ENCODE assay signal across 11 cellular contexts in the genomic region with DNA sequence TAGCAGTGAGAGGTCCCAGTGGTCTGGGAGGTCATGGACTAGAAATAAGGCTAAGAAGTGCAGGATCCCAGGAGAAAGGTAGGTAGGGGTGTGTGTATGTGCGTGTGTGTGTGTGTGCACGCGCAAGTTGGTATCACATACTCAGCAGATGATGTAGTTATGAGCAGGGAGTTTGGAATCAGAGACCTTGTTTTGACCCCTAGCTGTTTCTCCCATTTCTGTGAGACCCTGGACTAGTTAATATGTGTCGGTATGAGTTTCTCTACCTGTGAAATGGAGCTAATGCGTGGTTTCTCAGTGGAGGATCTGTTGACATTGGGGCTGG. TPM values are rescaled to one million over a fixed set of nuclear protein-coding genes. Genes with fewer than 3 reads are reported as not detected.
A peak's percentile ranks its signal among the peaks of the same experiment; 100 is the strongest.
DNase-seq lines count a peak whose midpoint lies in the region; ATAC-seq and TF ChIP-seq lines count a peak whose summit lies in the region.
"Had no signal": no experiment of that assay in that cellular context is flagged by ENCODE, and none has a peak within 500 bp of the region (broad histone marks: within the 10 kb centered on the region; RNA-seq: fewer than 3 reads in every experiment).

No MANE protein-coding gene starts in this region.

- peak overlapping the region; percentile 99 for H3K27ac Mint-ChIP-seq in glutamatergic neuron (ENCODE audit: unreplicated experiment)

- ATAC-seq in GM19324 (IDR thresholded peaks at IDR 0.05; ENCODE audit: low FRiP score, unreplicated experiment) = no peak
- no peak for ATAC-seq in HG03442 (IDR thresholded peaks at IDR 0.05; ENCODE audit: unreplicated experiment)

- peaks cover 12% of the 10 kb centered on the region for H3K27me3 Mint-ChIP-seq in glutamatergic neuron (ENCODE audit: unreplicated experiment)

- no peak for TF ChIP-seq CTCF in glutamatergic neuron (IDR thresholded peaks at IDR 0.05; ENCODE audit: partially characterized antibody, unreplicated experiment)
- TF ChIP-seq CTCF in osteoblast (IDR thresholded peaks at IDR 0.05; ENCODE audit: extremely low read depth, low read depth, low read length) = no peak
- no peak for TF ChIP-seq CTCF in BE2C (IDR thresholded peaks at IDR 0.05; ENCODE audit: low read depth, low read length)

- H3K4me1 ChIP-seq in ACC112 (ENCODE audit: control insufficient read depth, insufficient read depth, low read length, unreplicated experiment) (peaks cover 19% of the 10 kb centered on the region), osteoblast (ENCODE audit: insufficient read depth, low read length) (peaks cover 18% of the 10 kb centered on the region), BE2C (no peaks in the 10 kb centered on the region)

- peaks cover 17% of the 10 kb centered on the region for H3K9me3 Mint-ChIP-seq in glutamatergic neuron (ENCODE audit: unreplicated experiment)

- H3K27me3 ChIP-seq in ACC112 (ENCODE audit: insufficient read depth, low read length) (no peaks in the 10 kb centered on the region), osteoblast (ENCODE audit: insufficient read depth, low read length) (no peaks in the 10 kb centered on the region), BE2C (no peaks in the 10 kb centered on the region)

- H3K79me2 ChIP-seq in ACC112 (ENCODE audit: control insufficient read depth, insufficient read depth, low read length, unreplicated experiment) (no peaks in the 10 kb centered on the region), osteoblast (ENCODE audit: insufficient read depth, low read length) (no peaks in the 10 kb centered on the region)

- no peaks in the 10 kb centered on the region for H3K36me3 Mint-ChIP-seq in glutamatergic neuron (ENCODE audit: unreplicated experiment)

- DNase-seq in amniotic epithelial cell (ENCODE audit: low read depth) = peak; percentile 81
- DNase-seq in glutamatergic neuron = no peak
- peak; percentile 74 for DNase-seq in osteoblast (ENCODE audit: insufficient read length, low spot score, missing footprints)
- DNase-seq in iPS-NIHi11 (ENCODE audit: low spot score) = no peak
- DNase-seq in BE2C = no peak
- DNase-seq: activated CD4-positive, alpha-beta T cell treated with anti-CD3 and anti-CD28 coated beads, Interleukin-2, amount 50 U/mL, for 48 hours; dermis blood vessel endothelial cell; NCI-H1105 treated with DMSO at 0.1 percent for 48 hours had no signal

- peaks cover 46% of the 10 kb centered on the region for H3K4me1 Mint-ChIP-seq in glutamatergic neuron (ENCODE audit: low read depth, unreplicated experiment)

- H3K4me2 ChIP-seq in osteoblast (ENCODE audit: insufficient read depth, low read length) = peak overlapping the region; percentile 90

- no peaks in the 10 kb centered on the region for H4K20me1 ChIP-seq in osteoblast (ENCODE audit: insufficient read depth, low read length)

- H3K4me3 ChIP-seq in ACC112 (ENCODE audit: low read depth, low read length) = peak overlapping the region; percentile 84
- peak overlapping the region; percentile 72 for H3K4me3 ChIP-seq in osteoblast (ENCODE audit: insufficient read depth, low read length)
- no peak overlapping the region for H3K4me3 ChIP-seq in BE2C (ENCODE audit: low read depth, low read length)

- peak overlapping the region; percentile 79 for H3K27ac ChIP-seq in ACC112 (ENCODE audit: low read depth, low read length)
- peak overlapping the region; percentile 3 for H3K27ac ChIP-seq in osteoblast (ENCODE audit: low read depth, low read length)

- H3K4me3 Mint-ChIP-seq in glutamatergic neuron (ENCODE audit: unreplicated experiment) = peak overlapping the region; percentile 94

- H3K36me3 ChIP-seq in ACC112 (ENCODE audit: insufficient read depth, low read length) = no peaks in the 10 kb centered on the region
- H3K36me3 ChIP-seq in osteoblast (ENCODE audit: insufficient read depth, low read length) = no peaks in the 10 kb centered on the region
- H3K36me3 ChIP-seq in BE2C = no peaks in the 10 kb centered on the region

- H2AFZ ChIP-seq in ACC112 (ENCODE audit: low read length, unreplicated experiment) (peak overlapping the region; percentile 52), osteoblast (ENCODE audit: low read length) (peak overlapping the region; percentile 62)

- H3K9me3 ChIP-seq in osteoblast (ENCODE audit: low read depth, low read length) (no peaks in the 10 kb centered on the region), BE2C (no peaks in the 10 kb centered on the region)

RNA-seq across cellular contexts. Expression of a gene that starts 1.3 kb away (rescaled TPM):
- 46.1 TPM for total RNA-seq in glutamatergic neuron (ENCODE audit: unreplicated experiment)
- 31.5 and 47.7 TPM in 2 replicates for total RNA-seq in osteoblast
- polyA plus RNA-seq in BE2C (2012; ENCODE audit: insufficient read depth, insufficient read length, low read depth) = not detected

RNA-seq across cellular contexts. Expression of a gene that starts 31.3 kb away (rescaled TPM):
- total RNA-seq in glutamatergic neuron (ENCODE audit: unreplicated experiment) = 199 TPM
- 61.3 and 65.9 TPM in 2 replicates for total RNA-seq in osteoblast
- polyA plus RNA-seq in BE2C (2012; ENCODE audit: insufficient read depth, insufficient read length, low read depth) = 2.0 TPM

RNA-seq across cellular contexts. Expression of a gene that starts 50.9 kb away (rescaled TPM):
- total RNA-seq in glutamatergic neuron (ENCODE audit: unreplicated experiment) = 16.9 TPM
- 0.59 and 0.72 TPM in 2 replicates for total RNA-seq in osteoblast
- polyA plus RNA-seq in BE2C (2012; ENCODE audit: insufficient read depth, insufficient read length, low read depth) = not detected
- total RNA-seq: dermis blood vessel endothelial cell had no signal

RNA-seq across cellular contexts. Expression of a gene that starts 58.8 kb away (rescaled TPM):
- total RNA-seq in glutamatergic neuron (ENCODE audit: unreplicated experiment) = 17.1 TPM
- 15.2 and 15.6 TPM in 2 replicates for total RNA-seq in osteoblast
- 27.5 TPM for polyA plus RNA-seq in BE2C (2012; ENCODE audit: insufficient read depth, insufficient read length, low read depth)

Comparison
In these comparisons a context has a peak if more than half of its experiments do, and no peak if none do; other contexts are left out.
1. DNase-seq: peak in amniotic epithelial cell (single experiment) and osteoblast (single experiment); none in glutamatergic neuron (single experiment), iPS-NIHi11 (single experiment) and BE2C (single experiment).
2. RNA of a gene that starts 50.9 kb away (total RNA-seq): 16.9 TPM in glutamatergic neuron (single experiment); 0.59 to 0.72 TPM in osteoblast; every median in the first group is over 10 times any median in the second.